Comparison of ENCODE assay signal across 8 cellular contexts in genomic region chr13:52968074-52968700, GRCh38.
A peak's percentile ranks its signal among the peaks of the same experiment; 100 is the strongest.
DNase-seq lines count a peak whose midpoint lies in the region; ATAC-seq and TF ChIP-seq lines count a peak whose summit lies in the region.

No MANE protein-coding gene starts in this region.

- H3K79me2 ChIP-seq in DND-41 (ENCODE audit: insufficient read depth, low read length) (no peaks in the 10 kb centered on the region), OCI-LY1 (ENCODE audit: insufficient read depth, low read length) (no peaks in the 10 kb centered on the region), neural progenitor cell (ENCODE audit: low read depth) (no peaks in the 10 kb centered on the region)

- H3K4me3 ChIP-seq in DND-41 (ENCODE audit: low read depth in 1 of 2, low read length in 2 of 2) (no peak overlapping the region), OCI-LY1 (ENCODE audit: low read depth, low read length, poor library complexity, severe bottlenecking) (no peak overlapping the region), fibroblast of mammary gland (ENCODE audit: control insufficient read depth, low read depth, low read length) (no peak overlapping the region), neural progenitor cell (no peak overlapping the region)

- DNase-seq in DND-41 = peak; percentile 76
- DNase-seq in activated T-cell treated with anti-CD3 and anti-CD28 coated beads for 4 hours = peak; percentile 35
- DNase-seq in fibroblast of mammary gland (ENCODE audit: low read depth) = peak; percentile 58
- DNase-seq in neural progenitor cell (ENCODE audit: low spot score) = peak; percentile 92
- peak; percentile 88 for DNase-seq in superior temporal gyrus (ENCODE audit: extremely low spot score)

- peaks cover 7% of the 10 kb centered on the region for H3K27me3 Mint-ChIP-seq in neural progenitor cell (ENCODE audit: insufficient read depth, low read depth)

- H3K9me3 ChIP-seq in DND-41 (ENCODE audit: insufficient read depth, low read length, severe bottlenecking) (no peaks in the 10 kb centered on the region), OCI-LY1 (ENCODE audit: low read length) (no peaks in the 10 kb centered on the region), neural progenitor cell (ENCODE audit: low read depth) (no peaks in the 10 kb centered on the region)

- no peaks in the 10 kb centered on the region for H3K9me3 Mint-ChIP-seq in neural progenitor cell

- peak; percentile 96 for ATAC-seq in DND-41 (ENCODE audit: insufficient read depth, low read depth)
- peak; percentile 98 for ATAC-seq in GM21717 (IDR thresholded peaks at IDR 0.05; ENCODE audit: unreplicated experiment)

- TF ChIP-seq CTCF in DND-41 (IDR thresholded peaks at IDR 0.05; ENCODE audit: borderline replicate concordance, extremely low read depth, low read length, poor library complexity, severe bottlenecking) (peak; percentile 93), OCI-LY1 (IDR thresholded peaks at IDR 0.05; ENCODE audit: low read length) (peak; percentile 88), fibroblast of mammary gland (conservative IDR thresholded peaks at IDR 0.05; ENCODE audit: control insufficient read depth, insufficient read depth, low read depth, low read length) (peak; percentile 95), neural progenitor cell (IDR thresholded peaks at IDR 0.05) (peak; percentile 100)

- TF ChIP-seq EP300 in Ishikawa (IDR thresholded peaks at IDR 0.05; ENCODE audit: borderline replicate concordance) = no peak

- H3K4me1 ChIP-seq in DND-41 (ENCODE audit: insufficient read depth, low read length) (peaks cover 20% of the 10 kb centered on the region), OCI-LY1 (ENCODE audit: insufficient read depth, low read length, severe bottlenecking) (no peaks in the 10 kb centered on the region), neural progenitor cell (no peaks in the 10 kb centered on the region)

- H3K27ac Mint-ChIP-seq in neural progenitor cell = no peak overlapping the region

- H3K27ac ChIP-seq in DND-41 (ENCODE audit: low read length) (no peak overlapping the region), OCI-LY1 (ENCODE audit: low read depth, low read length, poor library complexity, severe bottlenecking) (no peak overlapping the region), neural progenitor cell (no peak overlapping the region)

- peak; percentile 85 for TF ChIP-seq RAD21 in Ishikawa (IDR thresholded peaks at IDR 0.05; ENCODE audit: low read depth)

- H3K9ac ChIP-seq in DND-41 (ENCODE audit: low read depth, low read length) = no peak overlapping the region
- H3K9ac ChIP-seq in OCI-LY1 (ENCODE audit: low read length) = no peak overlapping the region
- H3K9ac ChIP-seq in neural progenitor cell = no peak overlapping the region

- H3K36me3 ChIP-seq in DND-41 (ENCODE audit: insufficient read depth, low read length) = no peaks in the 10 kb centered on the region
- no peaks in the 10 kb centered on the region for H3K36me3 ChIP-seq in OCI-LY1 (ENCODE audit: insufficient read depth, low read length)
- no peaks in the 10 kb centered on the region for H3K36me3 ChIP-seq in neural progenitor cell

- H4K20me1 ChIP-seq in DND-41 (ENCODE audit: insufficient read depth, low read length) = no peaks in the 10 kb centered on the region
- no peaks in the 10 kb centered on the region for H4K20me1 ChIP-seq in OCI-LY1 (ENCODE audit: insufficient read depth, low read length)
- H4K20me1 ChIP-seq in neural progenitor cell (ENCODE audit: low read depth) = no peaks in the 10 kb centered on the region

- H3F3A ChIP-seq in OCI-LY1 (ENCODE audit: insufficient read depth, low read length) (no peaks in the 10 kb centered on the region), neural progenitor cell (ENCODE audit: low read depth) (no peaks in the 10 kb centered on the region)

- H3K9me2 ChIP-seq in OCI-LY1 (ENCODE audit: low read depth, low read length) = no peaks in the 10 kb centered on the region

- H3K4me2 ChIP-seq in DND-41 (ENCODE audit: insufficient read depth, low read length) = no peak overlapping the region
- no peak overlapping the region for H3K4me2 ChIP-seq in OCI-LY1 (ENCODE audit: low read length)
- no peak overlapping the region for H3K4me2 ChIP-seq in neural progenitor cell

- H3K4me3 Mint-ChIP-seq in neural progenitor cell = no peak overlapping the region

- no peaks in the 10 kb centered on the region for H3K36me3 Mint-ChIP-seq in neural progenitor cell

- H3K27me3 ChIP-seq in DND-41 (ENCODE audit: insufficient read depth, low read length, poor library complexity) (no peaks in the 10 kb centered on the region), OCI-LY1 (ENCODE audit: insufficient read depth, low read length) (no peaks in the 10 kb centered on the region), neural progenitor cell (peaks cover 4% of the 10 kb centered on the region)

- H3K4me1 Mint-ChIP-seq in neural progenitor cell = peaks cover 9% of the 10 kb centered on the region

- H2AFZ ChIP-seq in DND-41 (ENCODE audit: low read depth, low read length) (no peak overlapping the region), OCI-LY1 (ENCODE audit: low read length) (no peak overlapping the region), neural progenitor cell (replicated peaks) (no peak overlapping the region)

TF ChIP-seq in Ishikawa, 13 proteins besides CTCF, POLR2A, EP300 and RAD21:
- TF ChIP-seq, protein P1, sequence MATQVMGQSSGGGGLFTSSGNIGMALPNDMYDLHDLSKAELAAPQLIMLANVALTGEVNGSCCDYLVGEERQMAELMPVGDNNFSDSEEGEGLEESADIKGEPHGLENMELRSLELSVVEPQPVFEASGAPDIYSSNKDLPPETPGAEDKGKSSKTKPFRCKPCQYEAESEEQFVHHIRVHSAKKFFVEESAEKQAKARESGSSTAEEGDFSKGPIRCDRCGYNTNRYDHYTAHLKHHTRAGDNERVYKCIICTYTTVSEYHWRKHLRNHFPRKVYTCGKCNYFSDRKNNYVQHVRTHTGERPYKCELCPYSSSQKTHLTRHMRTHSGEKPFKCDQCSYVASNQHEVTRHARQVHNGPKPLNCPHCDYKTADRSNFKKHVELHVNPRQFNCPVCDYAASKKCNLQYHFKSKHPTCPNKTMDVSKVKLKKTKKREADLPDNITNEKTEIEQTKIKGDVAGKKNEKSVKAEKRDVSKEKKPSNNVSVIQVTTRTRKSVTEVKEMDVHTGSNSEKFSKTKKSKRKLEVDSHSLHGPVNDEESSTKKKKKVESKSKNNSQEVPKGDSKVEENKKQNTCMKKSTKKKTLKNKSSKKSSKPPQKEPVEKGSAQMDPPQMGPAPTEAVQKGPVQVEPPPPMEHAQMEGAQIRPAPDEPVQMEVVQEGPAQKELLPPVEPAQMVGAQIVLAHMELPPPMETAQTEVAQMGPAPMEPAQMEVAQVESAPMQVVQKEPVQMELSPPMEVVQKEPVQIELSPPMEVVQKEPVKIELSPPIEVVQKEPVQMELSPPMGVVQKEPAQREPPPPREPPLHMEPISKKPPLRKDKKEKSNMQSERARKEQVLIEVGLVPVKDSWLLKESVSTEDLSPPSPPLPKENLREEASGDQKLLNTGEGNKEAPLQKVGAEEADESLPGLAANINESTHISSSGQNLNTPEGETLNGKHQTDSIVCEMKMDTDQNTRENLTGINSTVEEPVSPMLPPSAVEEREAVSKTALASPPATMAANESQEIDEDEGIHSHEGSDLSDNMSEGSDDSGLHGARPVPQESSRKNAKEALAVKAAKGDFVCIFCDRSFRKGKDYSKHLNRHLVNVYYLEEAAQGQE (IDR thresholded peaks at IDR 0.05; ENCODE audit: low read depth) = peak; percentile 91
- TF ChIP-seq TCF12 (IDR thresholded peaks at IDR 0.05; ENCODE audit: low read depth) (no peak), CEBPB (IDR thresholded peaks at IDR 0.05) (peak; percentile 76)

Comparison
In these comparisons a context has a peak if more than half of its experiments do, and no peak if none do; other contexts are left out.
1. DNase-seq: peak in every context shown above with its lines; median percentile 92 in neural progenitor cell; 88 in superior temporal gyrus; 76 in DND-41; 58 in fibroblast of mammary gland; 35 in activated T-cell treated with anti-CD3 and anti-CD28 coated beads for 4 hours.